1 cellular context compared by ENCODE assay signal in the genomic region with DNA sequence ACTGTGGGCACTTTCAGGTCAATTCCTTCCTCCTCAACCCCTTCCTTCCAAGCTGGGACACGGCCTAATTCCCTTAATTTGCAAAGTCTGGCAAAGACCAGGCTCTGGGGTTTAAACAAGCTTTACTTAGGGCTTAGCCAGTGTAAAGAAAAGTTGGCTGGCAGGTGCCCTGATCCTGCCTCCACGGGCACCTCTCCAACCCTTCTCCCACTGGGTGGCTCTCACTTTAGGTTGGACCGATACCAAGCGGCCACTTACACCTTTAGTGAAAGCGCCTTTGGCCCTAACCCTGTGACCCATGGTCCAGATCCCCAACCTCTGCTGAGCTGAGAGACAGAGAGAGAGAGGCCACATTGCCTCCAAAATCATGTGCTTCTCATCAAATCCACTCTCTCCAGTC.
TF ChIP-seq lines count a peak whose summit lies in the region.

No MANE protein-coding gene starts in this region.

TF ChIP-seq in K562, 482 proteins besides CTCF, POLR2A, EP300 and RAD21:
- TF ChIP-seq, protein P1, sequence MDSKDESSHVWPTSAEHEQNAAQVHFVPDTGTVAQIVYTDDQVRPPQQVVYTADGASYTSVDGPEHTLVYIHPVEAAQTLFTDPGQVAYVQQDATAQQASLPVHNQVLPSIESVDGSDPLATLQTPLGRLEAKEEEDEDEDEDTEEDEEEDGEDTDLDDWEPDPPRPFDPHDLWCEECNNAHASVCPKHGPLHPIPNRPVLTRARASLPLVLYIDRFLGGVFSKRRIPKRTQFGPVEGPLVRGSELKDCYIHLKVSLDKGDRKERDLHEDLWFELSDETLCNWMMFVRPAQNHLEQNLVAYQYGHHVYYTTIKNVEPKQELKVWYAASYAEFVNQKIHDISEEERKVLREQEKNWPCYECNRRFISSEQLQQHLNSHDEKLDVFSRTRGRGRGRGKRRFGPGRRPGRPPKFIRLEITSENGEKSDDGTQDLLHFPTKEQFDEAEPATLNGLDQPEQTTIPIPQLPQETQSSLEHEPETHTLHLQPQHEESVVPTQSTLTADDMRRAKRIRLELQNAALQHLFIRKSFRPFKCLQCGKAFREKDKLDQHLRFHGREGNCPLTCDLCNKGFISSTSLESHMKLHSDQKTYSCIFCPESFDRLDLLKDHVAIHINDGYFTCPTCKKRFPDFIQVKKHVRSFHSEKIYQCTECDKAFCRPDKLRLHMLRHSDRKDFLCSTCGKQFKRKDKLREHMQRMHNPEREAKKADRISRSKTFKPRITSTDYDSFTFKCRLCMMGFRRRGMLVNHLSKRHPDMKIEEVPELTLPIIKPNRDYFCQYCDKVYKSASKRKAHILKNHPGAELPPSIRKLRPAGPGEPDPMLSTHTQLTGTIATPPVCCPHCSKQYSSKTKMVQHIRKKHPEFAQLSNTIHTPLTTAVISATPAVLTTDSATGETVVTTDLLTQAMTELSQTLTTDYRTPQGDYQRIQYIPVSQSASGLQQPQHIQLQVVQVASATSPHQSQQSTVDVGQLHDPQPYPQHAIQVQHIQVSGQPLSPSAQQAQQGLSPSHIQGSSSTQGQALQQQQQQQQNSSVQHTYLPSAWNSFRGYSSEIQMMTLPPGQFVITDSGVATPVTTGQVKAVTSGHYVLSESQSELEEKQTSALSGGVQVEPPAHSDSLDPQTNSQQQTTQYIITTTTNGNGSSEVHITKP (IDR thresholded peaks at IDR 0.05; ENCODE audit: partially characterized antibody): no peak
- TF ChIP-seq ZNF3 (CRISPR knock-in tag; IDR thresholded peaks at IDR 0.05) (no peak), FIP1L1 (IDR thresholded peaks at IDR 0.05; ENCODE audit: low read depth, low read length, poor library complexity, severe bottlenecking) (no peak)
- TF ChIP-seq, protein P2, sequence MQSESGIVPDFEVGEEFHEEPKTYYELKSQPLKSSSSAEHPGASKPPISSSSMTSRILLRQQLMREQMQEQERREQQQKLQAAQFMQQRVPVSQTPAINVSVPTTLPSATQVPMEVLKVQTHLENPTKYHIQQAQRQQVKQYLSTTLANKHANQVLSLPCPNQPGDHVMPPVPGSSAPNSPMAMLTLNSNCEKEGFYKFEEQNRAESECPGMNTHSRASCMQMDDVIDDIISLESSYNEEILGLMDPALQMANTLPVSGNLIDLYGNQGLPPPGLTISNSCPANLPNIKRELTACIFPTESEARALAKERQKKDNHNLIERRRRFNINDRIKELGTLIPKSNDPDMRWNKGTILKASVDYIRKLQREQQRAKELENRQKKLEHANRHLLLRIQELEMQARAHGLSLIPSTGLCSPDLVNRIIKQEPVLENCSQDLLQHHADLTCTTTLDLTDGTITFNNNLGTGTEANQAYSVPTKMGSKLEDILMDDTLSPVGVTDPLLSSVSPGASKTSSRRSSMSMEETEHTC (IDR thresholded peaks at IDR 0.05): no peak
